ENCODE assay signal across 8 cellular contexts in genomic region chrX:18674788-18675735, GRCh38. TPM values are rescaled to one million over a fixed set of nuclear protein-coding genes. Genes with fewer than 3 reads are reported as not detected.
DNase-seq lines count a peak whose midpoint lies in the region; ATAC-seq and TF ChIP-seq lines count a peak whose summit lies in the region.

No MANE protein-coding gene starts in this region.

- WGBS in gastroesophageal sphincter (ENCODE audit: low coverage in 1 of 2), 2 donors, result 1 to 13% methylated on average over 9 to 12 of the region's 74 CpGs

- H3K4me3 ChIP-seq in Jurkat, Clone E6-1 (ENCODE audit: low read length), result peak overlapping the region; percentile 56
- H3K4me3 ChIP-seq in gastroesophageal sphincter (peak overlapping the region; percentile 72 to 76), neutrophil (ENCODE audit: low read depth in 1 of 2, low read length in 1 of 2) (peak overlapping the region; percentile 70 to 77)

- peak; percentile 76 for ATAC-seq in GM21723 (IDR thresholded peaks at IDR 0.05; ENCODE audit: unreplicated experiment)
- peak; percentile 92 for ATAC-seq in gastroesophageal sphincter

- H3K36me3 ChIP-seq in gastroesophageal sphincter, result no peaks in the 10 kb centered on the region
- H3K36me3 ChIP-seq in neutrophil, result no peaks in the 10 kb centered on the region

- H3K9me3 ChIP-seq in gastroesophageal sphincter (no peaks in the 10 kb centered on the region), neutrophil (no peaks in the 10 kb centered on the region)

- H3K27ac ChIP-seq in gastroesophageal sphincter (peak overlapping the region; percentile 68 to 87 (median 85)), neutrophil (peak overlapping the region; percentile 87), substantia nigra (ENCODE audit: low read depth, low read length, poor library complexity, severe bottlenecking) (peak overlapping the region; percentile 51)

- H3K27me3 ChIP-seq in gastroesophageal sphincter (no peaks in the 10 kb centered on the region), neutrophil (no peaks in the 10 kb centered on the region)

- TF ChIP-seq EP300 in gastroesophageal sphincter (IDR thresholded peaks at IDR 0.05), result no peak

- no peak for TF ChIP-seq CTCF in gastroesophageal sphincter (IDR thresholded peaks at IDR 0.05)
- TF ChIP-seq CTCF in neutrophil (IDR thresholded peaks at IDR 0.05), result no peak

- DNase-seq in EL, result peak; percentile 64
- DNase-seq in Jurkat, Clone E6-1 (ENCODE audit: low read depth, low spot score), result peak; percentile 58
- DNase-seq in activated naive CD4-positive, alpha-beta T cell (lab: John Stamatoyannopoulos, UW), result peak; percentile 28 to 75 (median 50)
- DNase-seq in substantia nigra (lab: John Stamatoyannopoulos, UW), result peak in 47 of 49 donors; percentile 3 to 81 (median 48)

- H3K4me1 ChIP-seq in gastroesophageal sphincter (no peaks in the 10 kb centered on the region), neutrophil (ENCODE audit: control insufficient read depth in 1 of 2, insufficient read depth in 1 of 2, low read depth in 1 of 2, low read length in 1 of 2) (peaks cover 17 to 22% of the 10 kb centered on the region in 2 experiments)

- TF ChIP-seq POLR2A in Raji (IDR thresholded peaks at IDR 0.05; ENCODE audit: insufficient read depth, low read depth, low read length) (peak; percentile 46), gastroesophageal sphincter (IDR thresholded peaks at IDR 0.05) (peak; percentile 24 to 25)

RNA-seq across cellular contexts. Expression of gene RS1, which starts 3.2 kb away (rescaled TPM):
- not detected for polyA plus RNA-seq in Jurkat, Clone E6-1 (2012; ENCODE audit: insufficient read depth, insufficient read length)
- total RNA-seq in gastroesophageal sphincter, result not detected

RNA-seq across cellular contexts. Expression of gene PPEF1, which starts 32.4 kb away (rescaled TPM):
- not detected for polyA plus RNA-seq in Jurkat, Clone E6-1 (2012; ENCODE audit: insufficient read depth, insufficient read length)
- total RNA-seq in gastroesophageal sphincter, result 1 to 10 TPM in 1 of 4 donors, under 1 TPM in 1, not detected in 2; 0.89 to 1.3 TPM

Comparison
In these comparisons a context has a peak if more than half of its experiments do, and no peak if none do; other contexts are left out.
1. Peak in every context shown above with its lines: DNase-seq, ATAC-seq, H3K4me3 ChIP-seq and H3K27ac ChIP-seq.